12 cellular contexts compared by ENCODE assay signal in the genomic region with DNA sequence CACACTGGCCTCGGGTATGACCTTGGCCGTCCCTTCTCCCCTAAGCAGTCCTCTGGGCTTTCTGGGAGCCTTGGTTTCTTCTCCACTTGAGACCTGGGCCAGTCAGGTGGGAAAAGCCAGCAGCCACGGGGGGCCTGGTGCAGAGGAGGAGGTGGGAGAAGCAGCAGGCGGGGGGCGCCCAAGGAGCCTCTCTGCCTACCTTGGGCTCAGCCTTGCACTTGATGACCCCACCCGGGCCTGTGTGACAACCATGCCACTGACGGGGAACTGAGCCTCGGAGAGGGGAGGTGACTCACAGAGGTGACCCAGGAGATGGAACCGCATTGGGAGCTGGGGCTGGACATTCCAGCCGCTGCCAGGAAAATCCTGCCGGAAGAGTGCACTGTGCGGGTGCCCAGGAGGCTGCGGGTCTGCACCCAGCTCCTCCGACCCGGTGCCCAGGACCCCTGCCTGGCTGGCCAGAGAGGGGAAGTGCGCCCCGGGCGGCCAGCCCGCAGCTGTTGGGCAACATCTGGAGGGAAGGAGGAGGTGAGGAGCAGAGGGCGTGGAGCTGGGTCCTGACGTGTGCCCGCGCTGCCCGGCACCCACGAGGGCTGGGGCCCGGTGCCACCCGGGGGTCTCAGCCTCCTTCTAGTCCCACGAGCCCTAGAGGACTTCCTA. TPM values are rescaled to one million over a fixed set of nuclear protein-coding genes. Genes with fewer than 3 reads are reported as not detected.
DNase-seq lines count a peak whose midpoint lies in the region; ATAC-seq and TF ChIP-seq lines count a peak whose summit lies in the region.
"Had no signal": no experiment of that assay in that cellular context is flagged by ENCODE, and none has a peak within 500 bp of the region (broad histone marks: within the 10 kb centered on the region; RNA-seq: fewer than 3 reads in every experiment).

No MANE protein-coding gene starts in this region.

- peak; percentile 69 for ATAC-seq in activated CD8-positive, alpha-beta T cell treated with anti-CD3 and anti-CD28 coated beads for 36 hours
- ATAC-seq in naive B cell (ENCODE audit: low read depth in 2 of 2) (peak; percentile 32 to 45), HG03342 (IDR thresholded peaks at IDR 0.05; ENCODE audit: unreplicated experiment) (no peak), GM19452 (IDR thresholded peaks at IDR 0.05; ENCODE audit: unreplicated experiment) (no peak)

- TF ChIP-seq POLR2A in breast epithelium (IDR thresholded peaks at IDR 0.05) = no peak

- H3K4me3 Mint-ChIP-seq in Calu3 (ENCODE audit: low read depth, unreplicated experiment) = no peak overlapping the region
- H3K4me3 Mint-ChIP-seq in activated CD8-positive, alpha-beta T cell treated with anti-CD3 and anti-CD28 coated beads for 36 hours = no peak overlapping the region
- no peak overlapping the region for H3K4me3 Mint-ChIP-seq in naive B cell
- H3K4me3 Mint-ChIP-seq in activated naive CD4-positive, alpha-beta T cell treated with anti-CD3 and anti-CD28 coated beads, Interleukin-2, amount 10 ng/mL, durations not matched to agents 7 days and 5 days = no peak overlapping the region

- H3K4me3 ChIP-seq in breast epithelium = no peak overlapping the region
- H3K4me3 ChIP-seq: vagina had no signal

- H3K36me3 Mint-ChIP-seq in Calu3 (ENCODE audit: insufficient read depth, unreplicated experiment) = no peaks in the 10 kb centered on the region
- no peaks in the 10 kb centered on the region for H3K36me3 Mint-ChIP-seq in activated CD8-positive, alpha-beta T cell treated with anti-CD3 and anti-CD28 coated beads for 36 hours (ENCODE audit: low read depth)
- H3K36me3 Mint-ChIP-seq in naive B cell = no peaks in the 10 kb centered on the region
- H3K36me3 Mint-ChIP-seq in activated naive CD4-positive, alpha-beta T cell treated with anti-CD3 and anti-CD28 coated beads, Interleukin-2, amount 10 ng/mL, durations not matched to agents 7 days and 5 days = no peaks in the 10 kb centered on the region

- CTCF ChIA-PET in Calu3 (lab: Charles Lee) = interaction anchor here (1.0 kb wide), 1 partner anchor 9 kb away, joined by 7 read pairs; no protein-coding TSS in a partner anchor
- CTCF ChIA-PET in activated CD8-positive, alpha-beta T cell treated with anti-CD3 and anti-CD28 coated beads for 36 hours (lab: Charles Lee) = no interaction called here
- CTCF ChIA-PET in activated naive CD4-positive, alpha-beta T cell treated with anti-CD3 and anti-CD28 coated beads, Interleukin-2, amount 10 ng/mL, durations not matched to agents 7 days and 5 days (lab: Charles Lee) = no interaction called here

- H3K36me3 ChIP-seq in breast epithelium = no peaks in the 10 kb centered on the region
- H3K36me3 ChIP-seq: vagina had no signal

- POLR2A ChIA-PET in activated CD8-positive, alpha-beta T cell treated with anti-CD3 and anti-CD28 coated beads for 36 hours (lab: Charles Lee) = no interaction called here

- H3K27me3 ChIP-seq in breast epithelium = no peaks in the 10 kb centered on the region
- H3K27me3 ChIP-seq: vagina had no signal

- no peak overlapping the region for H3K27ac ChIP-seq in breast epithelium
- H3K27ac ChIP-seq: vagina had no signal

- H3K4me1 Mint-ChIP-seq in Calu3 (ENCODE audit: low read depth, unreplicated experiment) (no peaks in the 10 kb centered on the region), naive B cell (no peaks in the 10 kb centered on the region)
- H3K4me1 Mint-ChIP-seq in activated CD8-positive, alpha-beta T cell treated with anti-CD3 and anti-CD28 coated beads for 36 hours (ENCODE audit: low read depth) = no peaks in the 10 kb centered on the region
- H3K4me1 Mint-ChIP-seq in activated naive CD4-positive, alpha-beta T cell treated with anti-CD3 and anti-CD28 coated beads, Interleukin-2, amount 10 ng/mL, durations not matched to agents 7 days and 5 days = no peaks in the 10 kb centered on the region
- H3K4me1 Mint-ChIP-seq: naive thymus-derived CD8-positive, alpha-beta T cell had no signal

- H3K4me1 ChIP-seq in breast epithelium = no peaks in the 10 kb centered on the region
- H3K4me1 ChIP-seq: vagina had no signal

- TF ChIP-seq CTCF in Calu3 (IDR thresholded peaks at IDR 0.05; ENCODE audit: unreplicated experiment) (no peak), breast epithelium (IDR thresholded peaks at IDR 0.05) (no peak)
- no peak for TF ChIP-seq CTCF in activated CD8-positive, alpha-beta T cell treated with anti-CD3 and anti-CD28 coated beads for 36 hours (IDR thresholded peaks at IDR 0.05)

- H3K27me3 Mint-ChIP-seq in Calu3 (ENCODE audit: unreplicated experiment) (peaks cover 7% of the 10 kb centered on the region), naive B cell (peaks cover 0 to 10% (median 6%) of the 10 kb centered on the region in 3 donors)
- no peaks in the 10 kb centered on the region for H3K27me3 Mint-ChIP-seq in activated CD8-positive, alpha-beta T cell treated with anti-CD3 and anti-CD28 coated beads for 36 hours
- peaks cover 3% of the 10 kb centered on the region for H3K27me3 Mint-ChIP-seq in activated naive CD4-positive, alpha-beta T cell treated with anti-CD3 and anti-CD28 coated beads, Interleukin-2, amount 10 ng/mL, durations not matched to agents 7 days and 5 days

- no peaks in the 10 kb centered on the region for H3K9me3 Mint-ChIP-seq in Calu3 (ENCODE audit: low read depth, unreplicated experiment)
- H3K9me3 Mint-ChIP-seq in activated CD8-positive, alpha-beta T cell treated with anti-CD3 and anti-CD28 coated beads for 36 hours = peaks cover 9% of the 10 kb centered on the region
- H3K9me3 Mint-ChIP-seq in naive B cell = peaks cover 0 to 11% (median 0%) of the 10 kb centered on the region in 7 donors
- H3K9me3 Mint-ChIP-seq in activated naive CD4-positive, alpha-beta T cell treated with anti-CD3 and anti-CD28 coated beads, Interleukin-2, amount 10 ng/mL, durations not matched to agents 7 days and 5 days = peaks cover 15% of the 10 kb centered on the region

- intact Hi-C loops in Calu3 (cut with micrococcal nuclease; ENCODE audit: unreplicated experiment) (no loop called here), breast epithelium (cut with DNase I; ENCODE audit: low total_unique reads) (no loop called here)
- intact Hi-C loops in activated CD8-positive, alpha-beta T cell treated with anti-CD3 and anti-CD28 coated beads for 36 hours (cut with micrococcal nuclease) = no loop called here

- H3K27ac Mint-ChIP-seq in Calu3 (ENCODE audit: unreplicated experiment) (no peak overlapping the region), naive B cell (peak overlapping the region in 1 of 6 donors; percentile 21)
- H3K27ac Mint-ChIP-seq in activated CD8-positive, alpha-beta T cell treated with anti-CD3 and anti-CD28 coated beads for 36 hours = no peak overlapping the region
- no peak overlapping the region for H3K27ac Mint-ChIP-seq in activated naive CD4-positive, alpha-beta T cell treated with anti-CD3 and anti-CD28 coated beads, Interleukin-2, amount 10 ng/mL, durations not matched to agents 7 days and 5 days
- H3K27ac Mint-ChIP-seq: naive thymus-derived CD8-positive, alpha-beta T cell had no signal

- DNase-seq in Calu3 = peak; percentile 50
- peak; percentile 63 for DNase-seq in M059J (ENCODE audit: low read depth)
- peak; percentile 46 for DNase-seq in activated CD8-positive, alpha-beta T cell treated with anti-CD3 and anti-CD28 coated beads for 36 hours
- no peak for DNase-seq in naive B cell
- no peak for DNase-seq in activated naive CD4-positive, alpha-beta T cell treated with anti-CD3 and anti-CD28 coated beads, Interleukin-2, amount 10 ng/mL, durations not matched to agents 7 days and 5 days
- DNase-seq in breast epithelium (ENCODE audit: low spot score in 2 of 2) = no peak
- DNase-seq: central memory CD4-positive, alpha-beta T cell; naive thymus-derived CD8-positive, alpha-beta T cell; NCI-H1436 had no signal

- peaks cover 0 to 10% of the 10 kb centered on the region in 2 donors for H3K9me3 ChIP-seq in breast epithelium
- H3K9me3 ChIP-seq: vagina had no signal

- no TSS peak for BruUV-seq in Calu3 (replicated peaks; lab: Mats Ljungman, UMichigan)

RNA-seq across cellular contexts. Expression of a gene that starts 23.4 kb away (rescaled TPM):
- total RNA-seq in Calu3 (2022) (not detected in 2 replicates), breast epithelium (1 to 10 TPM in 2 of 3 donors, not detected in 1; 6.9 to 8.8 TPM)
- total RNA-seq in M059J (2014; rRNA removed; shearing (Covaris generic)) = not detected in 2 replicates
- total RNA-seq in activated CD8-positive, alpha-beta T cell treated with anti-CD3 and anti-CD28 coated beads for 36 hours = not detected
- polyA plus RNA-seq in naive B cell (ENCODE audit: low read depth in 6 of 6) = not detected
- total RNA-seq: naive thymus-derived CD8-positive, alpha-beta T cell had no signal
- polyA plus RNA-seq: naive thymus-derived CD8-positive, alpha-beta T cell had no signal

RNA-seq across cellular contexts. Expression of a gene that starts 53.2 kb away (rescaled TPM):
- 1.2 and 1.8 TPM in 2 replicates for total RNA-seq in Calu3 (2022)
- total RNA-seq in M059J (2014; rRNA removed; shearing (Covaris generic)) = 0.05 TPM in 1 of 2 replicates, not detected in the other
- under 1 TPM; 0.34 to 0.45 TPM for total RNA-seq in activated CD8-positive, alpha-beta T cell treated with anti-CD3 and anti-CD28 coated beads for 36 hours
- polyA plus RNA-seq in naive B cell (ENCODE audit: low read depth in 6 of 6) = under 1 TPM in 4 of 6 donors, not detected in 2; 0.09 to 0.54 (median 0.50) TPM
- total RNA-seq in breast epithelium = 100 to 1,000 TPM in 1 of 3 donors, 10 to 100 TPM in 2; 35.1 to 263 (median 67.5) TPM

RNA-seq across cellular contexts. Expression of a gene that starts 55.0 kb away (rescaled TPM):
- 0.59 and 1.5 TPM in 2 replicates for total RNA-seq in Calu3 (2022)
- total RNA-seq in M059J (2014; rRNA removed; shearing (Covaris generic)) = 2.0 and 2.1 TPM in 2 replicates
- total RNA-seq in activated CD8-positive, alpha-beta T cell treated with anti-CD3 and anti-CD28 coated beads for 36 hours = under 1 TPM; 0.27 to 0.31 TPM
- polyA plus RNA-seq in naive B cell (ENCODE audit: low read depth in 6 of 6) = not detected
- 10 to 100 TPM; 15.1 to 29.5 (median 23.8) TPM for total RNA-seq in breast epithelium
- total RNA-seq: naive thymus-derived CD8-positive, alpha-beta T cell had no signal
- polyA plus RNA-seq: naive thymus-derived CD8-positive, alpha-beta T cell had no signal

Comparison
In these comparisons a context has a peak if more than half of its experiments do, and no peak if none do; other contexts are left out.
1. DNase-seq: peak in Calu3 (single experiment), M059J (single experiment) and activated CD8-positive, alpha-beta T cell treated with anti-CD3 and anti-CD28 coated beads for 36 hours (single experiment); none in naive B cell (single experiment), activated naive CD4-positive, alpha-beta T cell treated with anti-CD3 and anti-CD28 coated beads, Interleukin-2, amount 10 ng/mL, durations not matched to agents 7 days and 5 days (single experiment) and breast epithelium (0 of 2).
2. ATAC-seq: peak in activated CD8-positive, alpha-beta T cell treated with anti-CD3 and anti-CD28 coated beads for 36 hours (single experiment) and naive B cell (2 of 2); none in HG03342 (single experiment) and GM19452 (single experiment).
3. RNA of a gene that starts 53.2 kb away (total RNA-seq): 35.1 to 263 TPM in breast epithelium; 1.2 to 1.8 TPM in Calu3, 0.34 to 0.45 TPM in activated CD8-positive, alpha-beta T cell treated with anti-CD3 and anti-CD28 coated beads for 36 hours and 0.05 TPM in M059J; every median in the first group is over 10 times any median in the second.